Comparison of ENCODE assay signal across 1 cellular context in the genomic region with DNA sequence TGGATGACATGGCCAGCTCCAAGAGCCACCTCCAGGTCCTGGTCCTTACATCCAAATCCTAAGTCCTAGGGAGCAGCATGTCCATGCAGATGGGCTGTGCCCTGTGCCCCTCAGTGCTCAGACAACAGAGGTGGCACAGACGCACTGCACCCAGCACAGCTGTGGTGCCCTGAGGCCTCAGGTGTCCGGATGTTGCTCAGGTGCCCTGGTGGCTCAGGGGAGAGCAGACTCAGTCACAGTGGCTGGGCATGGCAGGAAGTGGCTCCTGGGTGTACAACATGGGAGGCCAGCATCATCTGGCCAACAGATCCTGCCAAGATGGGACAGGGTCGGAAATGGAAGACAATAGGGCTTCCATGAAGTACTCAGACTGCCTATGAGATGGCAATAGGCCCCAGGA.
TF ChIP-seq lines count a peak whose summit lies in the region.

No MANE protein-coding gene starts in this region.

TF ChIP-seq in HepG2, 621 proteins besides CTCF, POLR2A, EP300 and RAD21:
- TF ChIP-seq HNRNPL (IDR thresholded peaks at IDR 0.05; ENCODE audit: low read depth, low read length) = 0 out of 2 replicates have a peak, but pooled peaks have one; percentile 38
- TF ChIP-seq ELK4 (CRISPR knock-in tag; IDR thresholded peaks at IDR 0.05; ENCODE audit: borderline replicate concordance) = no peak
